In genomic region chr1:40830419-40830943, GRCh38 we compare ENCODE assay signal across 23 cellular contexts. TPM values are rescaled to one million over a fixed set of nuclear protein-coding genes. Genes with fewer than 3 reads are reported as not detected.
A peak's percentile ranks its signal among the peaks of the same experiment; 100 is the strongest.
DNase-seq lines count a peak whose midpoint lies in the region; TF ChIP-seq lines count a peak whose summit lies in the region.
"Had no signal": no experiment of that assay in that cellular context is flagged by ENCODE, and none has a peak within 500 bp of the region (broad histone marks: within the 10 kb centered on the region; RNA-seq: fewer than 3 reads in every experiment).

No MANE protein-coding gene starts in this region.

- H3K79me2 ChIP-seq in mammary epithelial cell (ENCODE audit: insufficient read depth, low read length) = no peaks in the 10 kb centered on the region

- H3K4me1 ChIP-seq in mammary epithelial cell (ENCODE audit: insufficient read depth, low read length) (no peaks in the 10 kb centered on the region), breast epithelium (no peaks in the 10 kb centered on the region)
- H3K4me1 ChIP-seq: BE2C had no signal

- dilution Hi-C loops in mammary epithelial cell (cut with HindIII; ENCODE audit: low sequenced_read_pairs) = no loop called here

- WGBS in mammary epithelial cell (ENCODE audit: low coverage, missing lambda C conversion rate) = 86% methylated on average over 11 of the region's 13 CpGs

- no peak overlapping the region for H3K4me3 Mint-ChIP-seq in chondrocyte (ENCODE audit: unreplicated experiment)
- H3K4me3 Mint-ChIP-seq: CD14-positive monocyte; CD4-positive, alpha-beta T cell; CD8-positive, alpha-beta memory T cell had no signal

- in situ Hi-C loops in mammary epithelial cell (cut with MboI; ENCODE audit: low sequenced_read_pairs in 2 of 2) = no loop called here

- peaks cover 2% of the 10 kb centered on the region for H3K36me3 Mint-ChIP-seq in chondrocyte (ENCODE audit: low read depth)
- H3K36me3 Mint-ChIP-seq: CD14-positive monocyte; CD8-positive, alpha-beta memory T cell had no signal

- H2AFZ ChIP-seq in mammary epithelial cell (ENCODE audit: low read depth, low read length) = no peak overlapping the region
- H2AFZ ChIP-seq: GM23248 had no signal

- no peaks in the 10 kb centered on the region for H3K36me3 ChIP-seq in mammary epithelial cell (ENCODE audit: insufficient read depth, low read length)
- no peaks in the 10 kb centered on the region for H3K36me3 ChIP-seq in breast epithelium
- H3K36me3 ChIP-seq: BE2C; BLaER1 treated with 17β-estradiol and CSF1 and Interleukin-3, amounts not matched to agents 10 nM and 100 nM had no signal

- no peaks in the 10 kb centered on the region for H4K20me1 ChIP-seq in mammary epithelial cell (ENCODE audit: insufficient read depth, low read length)
- H4K20me1 ChIP-seq: BLaER1 treated with 17β-estradiol and CSF1 and Interleukin-3, amounts not matched to agents 10 nM and 100 nM had no signal

- no peaks in the 10 kb centered on the region for H3K9me3 ChIP-seq in mammary epithelial cell (replicated peaks; ENCODE audit: insufficient read depth, low read length)
- no peaks in the 10 kb centered on the region for H3K9me3 ChIP-seq in breast epithelium
- H3K9me3 ChIP-seq: A549; BE2C; BLaER1 treated with 17β-estradiol and CSF1 and Interleukin-3, amounts not matched to agents 10 nM and 100 nM had no signal

- CTCF ChIA-PET in mammary epithelial cell (lab: Charles Lee; ENCODE audit: low non-redundant PET) = no interaction called here

- no peaks in the 10 kb centered on the region for H3K27me3 ChIP-seq in mammary epithelial cell (ENCODE audit: insufficient read depth, low read length)
- no peaks in the 10 kb centered on the region for H3K27me3 ChIP-seq in breast epithelium
- H3K27me3 ChIP-seq: BE2C; BLaER1 treated with 17β-estradiol and CSF1 and Interleukin-3, amounts not matched to agents 10 nM and 100 nM had no signal

- H3K27ac Mint-ChIP-seq in chondrocyte (ENCODE audit: unreplicated experiment) = no peak overlapping the region
- H3K27ac Mint-ChIP-seq: CD14-positive monocyte; CD4-positive, alpha-beta T cell had no signal

- intact Hi-C loops in mammary epithelial cell (cut with micrococcal nuclease) (no loop called here), breast epithelium (cut with DNase I; ENCODE audit: low total_unique reads) (no loop called here), posterior vena cava (cut with DNase I) (loop anchor here in 1 of 2 donors (10.0 kb wide), 1 partner anchor 206 kb away; no protein-coding TSS in a partner anchor)

- H3K4me2 ChIP-seq in mammary epithelial cell (ENCODE audit: insufficient read depth, low read depth, low read length) = no peak overlapping the region
- H3K4me2 ChIP-seq: A549; BLaER1 treated with 17β-estradiol and CSF1 and Interleukin-3, amounts not matched to agents 10 nM and 100 nM had no signal

- no peak overlapping the region for H3K27ac ChIP-seq in mammary epithelial cell (ENCODE audit: insufficient read depth, low read depth, low read length)
- H3K27ac ChIP-seq in breast epithelium = no peak overlapping the region
- H3K27ac ChIP-seq: A549; BLaER1 treated with 17β-estradiol and CSF1 and Interleukin-3, amounts not matched to agents 10 nM and 100 nM; GM23248 had no signal

- DNase-seq in mammary epithelial cell = no peak
- DNase-seq in breast epithelium (ENCODE audit: low spot score in 2 of 2) = no peak
- peak; percentile 62 for DNase-seq in chondrocyte (ENCODE audit: low spot score)
- peak; percentile 43 for DNase-seq in posterior vena cava (ENCODE audit: low spot score)
- DNase-seq in islet precursor cell = no peak
- DNase-seq in activated T-cell treated with anti-CD3 and anti-CD28 coated beads for 4 hours = no peak
- DNase-seq: 8988T; ACHN; AML-193; BE2C; CD4-positive, alpha-beta T cell; CD8-positive, alpha-beta memory T cell; DMS 273 treated with DMSO at 0.1 percent for 48 hours; DMS79; EL; GDM1; GM23248; H7; HCEC 1CT had no signal

- no peak overlapping the region for H3K9ac ChIP-seq in mammary epithelial cell (ENCODE audit: insufficient read depth, low read length)
- H3K9ac ChIP-seq: BLaER1 treated with 17β-estradiol and CSF1 and Interleukin-3, amounts not matched to agents 10 nM and 100 nM; GM23248 had no signal

- TF ChIP-seq CTCF in mammary epithelial cell (conservative IDR thresholded peaks at IDR 0.05 in 1 of 2, IDR thresholded peaks at IDR 0.05 in 1 of 2; ENCODE audit: extremely low read depth in 1 of 2, insufficient read depth in 1 of 2, low read depth in 1 of 2, low read length in 2 of 2) = no peak
- TF ChIP-seq CTCF in breast epithelium (IDR thresholded peaks at IDR 0.05) = no peak
- no peak for TF ChIP-seq CTCF in chondrocyte (IDR thresholded peaks at IDR 0.05)

- TSS peak; percentile 45 for BruUV-seq in mammary epithelial cell (replicated peaks; lab: Mats Ljungman, UMichigan)

- peaks cover 11% of the 10 kb centered on the region for H3K4me1 Mint-ChIP-seq in chondrocyte (ENCODE audit: low read depth)

- no peaks in the 10 kb centered on the region for H3K27me3 Mint-ChIP-seq in chondrocyte (ENCODE audit: low read depth)
- H3K27me3 Mint-ChIP-seq: CD4-positive, alpha-beta T cell; CD8-positive, alpha-beta memory T cell had no signal

- no peak for TF ChIP-seq POLR2A in breast epithelium (IDR thresholded peaks at IDR 0.05)

- H3K9me3 Mint-ChIP-seq in chondrocyte (ENCODE audit: low read depth) = no peaks in the 10 kb centered on the region
- H3K9me3 Mint-ChIP-seq: CD14-positive monocyte; CD4-positive, alpha-beta T cell; CD8-positive, alpha-beta memory T cell had no signal

- H3K4me3 ChIP-seq in mammary epithelial cell (replicated peaks in 1 of 3; ENCODE audit: insufficient read depth in 1 of 3, low read depth in 2 of 3, low read length in 3 of 3) (no peak overlapping the region), breast epithelium (no peak overlapping the region)
- H3K4me3 ChIP-seq: A549; BLaER1 treated with 17β-estradiol and CSF1 and Interleukin-3, amounts not matched to agents 10 nM and 100 nM; GM12878; GM23248 had no signal

RNA-seq across cellular contexts. Expression of gene CITED4, which starts 31.7 kb away (rescaled TPM):
- total RNA-seq in mammary epithelial cell (100 to 1,000 TPM in 1 of 2 donors, 10 to 100 TPM in 1; 54.8 to 140 TPM), breast epithelium (100 to 1,000 TPM in 1 of 3 donors, 10 to 100 TPM in 2; 12.2 to 136 (median 26.9) TPM), chondrocyte (12.4 to 30.5 TPM (median 30.1 TPM) in 3 replicates), posterior vena cava (1 to 10 TPM; 8.3 to 9.5 TPM)
- polyA plus RNA-seq in mammary epithelial cell = 27.5 TPM
- polyA minus RNA-seq in mammary epithelial cell = 24.0 TPM
- total RNA-seq: GM23248 had no signal
- polyA plus RNA-seq: GM23248 had no signal

RNA-seq across cellular contexts. Expression of gene KCNQ4, which starts 46.9 kb away (rescaled TPM):
- total RNA-seq in mammary epithelial cell (not detected), breast epithelium (1 to 10 TPM in 2 of 3 donors, under 1 TPM in 1; 0.32 to 1.3 (median 1.3) TPM), chondrocyte (0.60 to 3.4 TPM (median 3.0 TPM) in 3 replicates), posterior vena cava (10 to 100 TPM; 10.3 to 11.4 TPM)
- 0.02 TPM for polyA plus RNA-seq in mammary epithelial cell
- not detected for polyA minus RNA-seq in mammary epithelial cell
- total RNA-seq: GM23248 had no signal
- polyA plus RNA-seq: CD14-positive monocyte; CD8-positive, alpha-beta memory T cell; GM23248 had no signal

Comparison
In these comparisons a context has a peak if more than half of its experiments do, and no peak if none do; other contexts are left out.
1. DNase-seq: peak in chondrocyte (single experiment) and posterior vena cava (single experiment); none in mammary epithelial cell (single experiment), breast epithelium (0 of 2), islet precursor cell (single experiment) and activated T-cell treated with anti-CD3 and anti-CD28 coated beads for 4 hours (single experiment).